Comparison of ENCODE assay signal across 16 cellular contexts in genomic region chr16:8862309-8863130, GRCh38. TPM values are rescaled to one million over a fixed set of nuclear protein-coding genes. Genes with fewer than 3 reads are reported as not detected.
DNase-seq lines count a peak whose midpoint lies in the region; ATAC-seq, FAIRE-seq and TF ChIP-seq lines count a peak whose summit lies in the region.
"Had no signal": no experiment of that assay in that cellular context is flagged by ENCODE, and none has a peak within 500 bp of the region (broad histone marks: within the 10 kb centered on the region; RNA-seq: fewer than 3 reads in every experiment).

No MANE protein-coding gene starts in this region.

- H3K4me3 ChIP-seq in GM12878 (no peak overlapping the region), right lobe of liver (peak overlapping the region in 2 of 3 donors; percentile 40 to 52), transverse colon (no peak overlapping the region), ascending aorta (no peak overlapping the region)

- no peaks in the 10 kb centered on the region for H3K27me3 ChIP-seq in GM12878 (replicated peaks in 1 of 2; ENCODE audit: control insufficient read depth in 2 of 2, insufficient read depth in 2 of 2, low read length in 1 of 2)
- H3K27me3 ChIP-seq in right lobe of liver = no peaks in the 10 kb centered on the region
- no peaks in the 10 kb centered on the region for H3K27me3 ChIP-seq in transverse colon
- no peaks in the 10 kb centered on the region for H3K27me3 ChIP-seq in ascending aorta
- H3K27me3 ChIP-seq: brain microvascular endothelial cell had no signal

- WGBS in GM12878 (ENCODE audit: insufficient coverage, insufficient replicate concordance, low lambda C conversion rate, missing lambda C conversion rate) = 81% methylated on average over 14 of the region's 14 CpGs
- 62% methylated on average over 14 of the region's 14 CpGs for WGBS in right lobe of liver (ENCODE audit: insufficient coverage, low coverage, low lambda C conversion rate, missing lambda C conversion rate)
- 74 to 80% methylated on average over 10 to 14 of the region's 14 CpGs for WGBS in transverse colon (ENCODE audit: low coverage in 1 of 2), 2 donors

- peaks cover 8% of the 10 kb centered on the region for H4K20me1 ChIP-seq in GM12878 (ENCODE audit: control insufficient read depth, insufficient read depth)

- H3K27ac Mint-ChIP-seq in activated naive CD4-positive, alpha-beta T cell treated with anti-CD3 and anti-CD28 coated beads, Interleukin-2, amount 50 U/mL, for 72 hours = peak overlapping the region; percentile 50 to 68

- TF ChIP-seq EP300 in GM12878 (IDR thresholded peaks at IDR 0.05; ENCODE audit: borderline replicate concordance in 1 of 2, control insufficient read depth in 1 of 2, low read depth in 2 of 2, low read length in 2 of 2) (no peak), transverse colon (IDR thresholded peaks at IDR 0.05; ENCODE audit: low read depth) (no peak)

- DNase-seq in activated naive CD4-positive, alpha-beta T cell treated with anti-CD3 and anti-CD28 coated beads, Interleukin-2, amount 50 U/mL, for 72 hours (ENCODE audit: low spot score in 2 of 2) = no peak
- DNase-seq in activated naive CD4-positive, alpha-beta T cell (lab: John Stamatoyannopoulos, UW) = no peak
- no peak for DNase-seq in GM12878 (ENCODE audit: low read depth, low spot score)
- peak in 1 of 3 donors; percentile 31 for DNase-seq in right lobe of liver
- no peak for DNase-seq in transverse colon
- DNase-seq in ascending aorta (ENCODE audit: low spot score in 2 of 2) = no peak
- DNase-seq in NOMO-1 treated with DMSO at 0.1 percent for 48 hours (lab: John Stamatoyannopoulos, UW; ENCODE audit: unreplicated experiment) = no peak
- DNase-seq in AG08395 (ENCODE audit: low spot score) = no peak
- DNase-seq: AML-193, brain microvascular endothelial cell, IMR-90, NCI-H1417, NCI-H526 treated with DMSO at 0.1 percent for 48 hours, SIG-M5 had no signal

- SMC1A ChIA-PET in GM12878 (lab: Charles Lee; ENCODE audit: uncharacterized antibody, unreplicated experiment) = no interaction called here

- TF ChIP-seq POLR2A in GM12878 (IDR thresholded peaks at IDR 0.05; ENCODE audit: low read depth, low read length) = no peak; the same call in 1 of the 2 replicates
- TF ChIP-seq POLR2A in right lobe of liver (IDR thresholded peaks at IDR 0.05) = no peak
- no peak for TF ChIP-seq POLR2A in transverse colon (IDR thresholded peaks at IDR 0.05)

- H3K27ac ChIP-seq in GM12878 (ENCODE audit: control insufficient read depth, insufficient read depth) = no peak overlapping the region
- peak overlapping the region; percentile 76 to 89 (median 85) for H3K27ac ChIP-seq in right lobe of liver
- H3K27ac ChIP-seq in transverse colon = peak overlapping the region; percentile 58 to 71 (median 68)
- no peak overlapping the region for H3K27ac ChIP-seq in ascending aorta
- H3K27ac ChIP-seq: brain microvascular endothelial cell had no signal

- H3K9ac ChIP-seq in GM12878 (ENCODE audit: control insufficient read depth, insufficient read depth, low read length) = no peak overlapping the region

- POLR2A ChIA-PET in GM12878 (lab: Charles Lee) = interaction anchor here (0.6 kb wide), 1 partner anchor 1091 kb away, joined by 5 read pairs; no protein-coding TSS in a partner anchor

- no TSS peak for BruUV-seq in GM12878 (replicated peaks; lab: Mats Ljungman, UMichigan)

- TF ChIP-seq CTCF in GM12878 (IDR thresholded peaks at IDR 0.05 in 2 of 3, conservative IDR thresholded peaks at IDR 0.05 in 1 of 3; ENCODE audit: control insufficient read depth in 2 of 3, extremely low read depth in 1 of 3, insufficient read depth in 1 of 3, low read depth in 3 of 3, low read length in 3 of 3) (no peak), right lobe of liver (IDR thresholded peaks at IDR 0.05) (no peak), transverse colon (IDR thresholded peaks at IDR 0.05) (no peak), ascending aorta (IDR thresholded peaks at IDR 0.05) (no peak)

- H3K36me3 ChIP-seq in GM12878 (ENCODE audit: control insufficient read depth in 2 of 2, insufficient read depth in 2 of 2, low read length in 1 of 2) (peaks cover 20 to 21% of the 10 kb centered on the region in 2 experiments), right lobe of liver (peaks cover 0 to 10% (median 0%) of the 10 kb centered on the region in 4 donors), transverse colon (no peaks in the 10 kb centered on the region), ascending aorta (peaks cover 11 to 15% of the 10 kb centered on the region in 2 donors)

- H3K79me2 ChIP-seq in GM12878 (ENCODE audit: control insufficient read depth, insufficient read depth, low read length) = peaks cover 66% of the 10 kb centered on the region

- no peak overlapping the region for H2AFZ ChIP-seq in GM12878 (ENCODE audit: control insufficient read depth, low read depth, low read length)

- no peaks in the 10 kb centered on the region for H3K9me3 Mint-ChIP-seq in activated naive CD4-positive, alpha-beta T cell treated with anti-CD3 and anti-CD28 coated beads, Interleukin-2, amount 50 U/mL, for 72 hours

- intact Hi-C loops in GM12878 (cut with micrococcal nuclease; ENCODE audit: unreplicated experiment) = no loop called here
- intact Hi-C loops in right lobe of liver (cut with DNase I) = loop anchor here in 1 of 2 donors (10.0 kb wide), 1 partner anchor 58 kb away; no protein-coding TSS in a partner anchor
- intact Hi-C loops in transverse colon (cut with DNase I; ENCODE audit: low total_unique reads) = no loop called here
- intact Hi-C loops in ascending aorta (cut with DNase I) = no loop called here

- RAD21 ChIA-PET in GM12878 (lab: Charles Lee; ENCODE audit: unreplicated experiment) = interaction anchor here (0.6 kb wide), 1 partner anchor 62 kb away, joined by 3 read pairs; no protein-coding TSS in a partner anchor

- H3K36me3 Mint-ChIP-seq in activated naive CD4-positive, alpha-beta T cell treated with anti-CD3 and anti-CD28 coated beads, Interleukin-2, amount 50 U/mL, for 72 hours = peaks cover 5 to 21% of the 10 kb centered on the region in 2 donors

- CTCF ChIA-PET in GM12878 (lab: Yijun Ruan, JAX) = interaction anchor here (1.2 kb wide), 1 partner anchor 43 kb away, joined by 3 read pairs; no protein-coding TSS in a partner anchor

- in situ Hi-C loops in GM12878 (cut with MboI) = no loop called here
- in situ Hi-C loops in transverse colon (cut with MboI; ENCODE audit: low pct_ligation_motif_present in 1 of 4, low pct_unique_long_range_greater_than_20kb in 1 of 4, low sequenced_read_pairs in 3 of 4) = no loop called here

- ATAC-seq in activated naive CD4-positive, alpha-beta T cell treated with anti-CD3 and anti-CD28 coated beads, Interleukin-2, amount 50 U/mL, for 72 hours = no peak
- ATAC-seq in GM12878 = no peak
- ATAC-seq in right lobe of liver = no peak

- H3K4me1 ChIP-seq in GM12878 (ENCODE audit: control insufficient read depth, insufficient read depth, low read length) (peaks cover 6% of the 10 kb centered on the region; the same call in 1 of the 2 replicates), right lobe of liver (peaks cover 0 to 68% (median 34%) of the 10 kb centered on the region in 4 donors), transverse colon (peaks cover 33 to 65% (median 56%) of the 10 kb centered on the region in 4 donors), ascending aorta (peaks cover 11 to 39% of the 10 kb centered on the region in 2 donors)

- no peak for FAIRE-seq in GM12878 (lab: Jason Lieb, UNC)
- FAIRE-seq: GM18507, small intestine had no signal

- H3K9me3 ChIP-seq in GM12878 (replicated peaks; ENCODE audit: control insufficient read depth, insufficient read depth, low read length) (no peaks in the 10 kb centered on the region; the same call in 2 of the 3 replicates), right lobe of liver (no peaks in the 10 kb centered on the region), transverse colon (no peaks in the 10 kb centered on the region), ascending aorta (no peaks in the 10 kb centered on the region)

- no peak for TF ChIP-seq RAD21 in GM12878 (IDR thresholded peaks at IDR 0.05; ENCODE audit: insufficient read depth, low read depth, low read length)

- no peak overlapping the region for H3K4me2 ChIP-seq in GM12878 (ENCODE audit: control insufficient read depth, insufficient read depth)

RNA-seq across cellular contexts. Expression of gene CARHSP1, which starts 6.3 kb away (rescaled TPM):
- total RNA-seq in activated naive CD4-positive, alpha-beta T cell treated with anti-CD3 and anti-CD28 coated beads, Interleukin-2, amount 50 U/mL, for 72 hours = 100 to 1,000 TPM in 1 of 2 donors, 10 to 100 TPM in 1; 88.1 to 106 TPM
- 27.6 and 29.2 TPM in 2 replicates for total RNA-seq in GM12878 (2013; cell fraction: nucleolus; rRNA removed)
- total RNA-seq in GM12878 (2014; rRNA removed) (92.3 and 109 TPM in 2 replicates), GM12878 (2014; rRNA removed; fragmentation: Illumina TruSeq; extraction: Trizol) (40.5 and 45.0 TPM in 2 replicates), GM12878 (2021) (61.3 and 68.6 TPM in 2 replicates), right lobe of liver (100 to 1,000 TPM in 1 of 6 experiments, 10 to 100 TPM in 5; 61.5 to 132 (median 73.1) TPM), transverse colon (10 to 100 TPM; 11.6 to 61.7 (median 39.6) TPM), ascending aorta (151 TPM)
- polyA plus RNA-seq in GM12878 (2011; ENCODE audit: low read depth) = 45.4 TPM
- polyA plus RNA-seq in GM12878 (2011; rRNA removed) (39.2 and 65.3 TPM in 2 replicates), GM12878 (2014; fragmentation: Illumina TruSeq; extraction: Trizol) (24.7 and 34.1 TPM in 2 replicates), GM12878 (2014; fragmentation: Nextera tagmentation; extraction: Ambion mirVana) (1 to 10 TPM; 5.5 to 8.4 TPM), GM12878 (2014; rRNA removed) (104 and 112 TPM in 2 replicates), GM12878 (2016; fragmentation: Nextera tagmentation; extraction: Ambion mirVana) (10 to 100 TPM; 83.2 to 86.2 TPM)
- 94.4 and 162 TPM in 2 replicates for polyA plus RNA-seq in GM12878 (2011; cell fraction: cytosol; rRNA removed)
- 80.8 and 81.4 TPM in 2 replicates for polyA plus RNA-seq in GM12878 (2011; cell fraction: nucleus; rRNA removed)
- 61.2 and 68.1 TPM in 2 replicates for polyA plus RNA-seq in GM12878 (2012)
- polyA minus RNA-seq in GM12878 (2011; rRNA and poly(A)+ RNA removed) = 81.6 and 120 TPM in 2 replicates
- 39.4 and 40.0 TPM in 2 replicates for polyA minus RNA-seq in GM12878 (2011; cell fraction: cytosol; rRNA and poly(A)+ RNA removed)
- polyA minus RNA-seq in GM12878 (2011; cell fraction: nucleus; rRNA and poly(A)+ RNA removed) = 15.8 and 26.4 TPM in 2 replicates

RNA-seq across cellular contexts. Expression of gene LITAFD, which starts 19.6 kb away (rescaled TPM):
- total RNA-seq in activated naive CD4-positive, alpha-beta T cell treated with anti-CD3 and anti-CD28 coated beads, Interleukin-2, amount 50 U/mL, for 72 hours = not detected
- total RNA-seq in GM12878 (2013; cell fraction: nucleolus; rRNA removed) = not detected in 2 replicates
- not detected in 2 replicates for total RNA-seq in GM12878 (2014; rRNA removed)
- total RNA-seq in GM12878 (2014; rRNA removed; fragmentation: Illumina TruSeq; extraction: Trizol) = not detected in 2 replicates
- total RNA-seq in GM12878 (2021) = not detected in 2 replicates
- not detected for polyA plus RNA-seq in GM12878 (2011; ENCODE audit: low read depth)
- not detected in 2 replicates for polyA plus RNA-seq in GM12878 (2011; rRNA removed)
- not detected in 2 replicates for polyA plus RNA-seq in GM12878 (2011; cell fraction: cytosol; rRNA removed)
- polyA plus RNA-seq in GM12878 (2011; cell fraction: nucleus; rRNA removed) = not detected in 2 replicates
- polyA plus RNA-seq in GM12878 (2012) = not detected in 2 replicates
- not detected in 2 replicates for polyA plus RNA-seq in GM12878 (2014; fragmentation: Illumina TruSeq; extraction: Trizol)
- polyA plus RNA-seq in GM12878 (2014; fragmentation: Nextera tagmentation; extraction: Ambion mirVana) = not detected
- not detected in 2 replicates for polyA plus RNA-seq in GM12878 (2014; rRNA removed)
- polyA plus RNA-seq in GM12878 (2016; fragmentation: Nextera tagmentation; extraction: Ambion mirVana) = not detected
- not detected in 2 replicates for polyA minus RNA-seq in GM12878 (2011; rRNA and poly(A)+ RNA removed)
- not detected in 2 replicates for polyA minus RNA-seq in GM12878 (2011; cell fraction: cytosol; rRNA and poly(A)+ RNA removed)
- not detected in 2 replicates for polyA minus RNA-seq in GM12878 (2011; cell fraction: nucleus; rRNA and poly(A)+ RNA removed)
- not detected for total RNA-seq in right lobe of liver
- not detected for total RNA-seq in transverse colon
- not detected for total RNA-seq in ascending aorta
- total RNA-seq: IMR-90 had no signal
- polyA plus RNA-seq: IMR-90, small intestine had no signal

Comparison
In these comparisons a context has a peak if more than half of its experiments do, and no peak if none do; other contexts are left out.
1. H3K27ac ChIP-seq: peak in right lobe of liver (3 of 3) and transverse colon (4 of 4); none in GM12878 (single experiment) and ascending aorta (0 of 2).
2. H3K4me3 ChIP-seq: peak in right lobe of liver (2 of 3); none in GM12878 (single experiment), transverse colon (0 of 4) and ascending aorta (0 of 2).